Comparison of ENCODE assay signal across 16 cellular contexts in genomic region chr10:130246113-130246512, GRCh38.
A peak's percentile ranks its signal among the peaks of the same experiment; 100 is the strongest.
DNase-seq lines count a peak whose midpoint lies in the region; ATAC-seq and TF ChIP-seq lines count a peak whose summit lies in the region.
"Had no signal": no experiment of that assay in that cellular context is flagged by ENCODE, and none has a peak within 500 bp of the region (broad histone marks: within the 10 kb centered on the region; RNA-seq: fewer than 3 reads in every experiment).

No MANE protein-coding gene starts in this region.

- POLR2A ChIA-PET in CD4-positive, alpha-beta T cell (lab: Charles Lee): no interaction called here

- no peaks in the 10 kb centered on the region for H3K27me3 Mint-ChIP-seq in endodermal cell (ENCODE audit: insufficient read depth)
- H3K27me3 Mint-ChIP-seq in osteocyte (ENCODE audit: unreplicated experiment): no peaks in the 10 kb centered on the region
- H3K27me3 Mint-ChIP-seq in type B pancreatic cell: no peaks in the 10 kb centered on the region
- peaks cover 50% of the 10 kb centered on the region for H3K27me3 Mint-ChIP-seq in CD4-positive, alpha-beta T cell

- peak; percentile 46 for DNase-seq in cardiac septum (ENCODE audit: low spot score)
- DNase-seq in left ventricle myocardium superior: no peak
- peak; percentile 16 for DNase-seq in endodermal cell
- DNase-seq in osteocyte (ENCODE audit: extremely low spot score, unreplicated experiment): peak; percentile 57
- DNase-seq in type B pancreatic cell (ENCODE audit: extremely low spot score, unreplicated experiment): peak; percentile 11
- DNase-seq in CD4-positive, alpha-beta T cell: no peak
- DNase-seq in erythroblast (lab: John Stamatoyannopoulos, UW): no peak
- DNase-seq in DMS79 treated with DMSO at 0.1 percent for 48 hours (lab: John Stamatoyannopoulos, UW): no peak
- DNase-seq: ACHN; C1 segment of cervical spinal cord; CD4-positive, alpha-beta memory T cell; DMS79; EL; H7 had no signal

- H3K9me3 Mint-ChIP-seq in endodermal cell: peaks cover 17% of the 10 kb centered on the region
- peaks cover 51% of the 10 kb centered on the region for H3K9me3 Mint-ChIP-seq in osteocyte (ENCODE audit: unreplicated experiment)
- peaks cover 1% of the 10 kb centered on the region for H3K9me3 Mint-ChIP-seq in type B pancreatic cell
- H3K9me3 Mint-ChIP-seq in CD4-positive, alpha-beta T cell: no peaks in the 10 kb centered on the region

- no peak overlapping the region for H3K4me3 ChIP-seq in endodermal cell (ENCODE audit: low read length)
- H3K4me3 ChIP-seq: GM23338 had no signal

- H3K36me3 Mint-ChIP-seq in endodermal cell (ENCODE audit: low read depth) (peaks cover 2% of the 10 kb centered on the region), osteocyte (ENCODE audit: unreplicated experiment) (no peaks in the 10 kb centered on the region), type B pancreatic cell (no peaks in the 10 kb centered on the region)
- H3K36me3 Mint-ChIP-seq in CD4-positive, alpha-beta T cell (ENCODE audit: low read depth): no peaks in the 10 kb centered on the region

- TF ChIP-seq POLR2A in erythroblast (IDR thresholded peaks at IDR 0.05; ENCODE audit: low read length): no peak

- no peak overlapping the region for H3K9ac ChIP-seq in endodermal cell (ENCODE audit: extremely low read depth, low read length, poor library complexity, severe bottlenecking)

- H3K9me3 ChIP-seq in endodermal cell (ENCODE audit: control insufficient read depth, low read length): peaks cover 6% of the 10 kb centered on the region
- peaks cover 3% of the 10 kb centered on the region for H3K9me3 ChIP-seq in CD4-positive, alpha-beta T cell (ENCODE audit: control insufficient read depth, low read length)

- H3K4me1 Mint-ChIP-seq in endodermal cell (no peaks in the 10 kb centered on the region), osteocyte (ENCODE audit: unreplicated experiment) (no peaks in the 10 kb centered on the region), type B pancreatic cell (ENCODE audit: unreplicated experiment) (no peaks in the 10 kb centered on the region)
- peaks cover 24% of the 10 kb centered on the region for H3K4me1 Mint-ChIP-seq in CD4-positive, alpha-beta T cell (ENCODE audit: low read depth)
- H3K4me1 Mint-ChIP-seq: B cell, GM23338 had no signal

- 82 to 100% methylated on average over 2 to 4 of the region's 4 CpGs for WGBS in endodermal cell (ENCODE audit: insufficient coverage in 1 of 2, insufficient read length in 1 of 2), 2 experiments

- H3K27ac ChIP-seq in endodermal cell (ENCODE audit: low read depth, low read length): no peak overlapping the region
- no peak overlapping the region for H3K27ac ChIP-seq in CD4-positive, alpha-beta T cell (ENCODE audit: low read depth, low read length)

- CTCF ChIA-PET in CD4-positive, alpha-beta T cell (lab: Charles Lee): no interaction called here

- no peak for ATAC-seq in left ventricle myocardium superior
- no peak for ATAC-seq in CD4-positive, alpha-beta T cell (ENCODE audit: poor library complexity)
- ATAC-seq: GM23338 had no signal

- H3K27ac Mint-ChIP-seq in endodermal cell (no peak overlapping the region), osteocyte (ENCODE audit: unreplicated experiment) (no peak overlapping the region), type B pancreatic cell (no peak overlapping the region)
- H3K27ac Mint-ChIP-seq in CD4-positive, alpha-beta T cell: no peak overlapping the region
- H3K27ac Mint-ChIP-seq: B cell; CD4-positive, alpha-beta memory T cell; GM23338 had no signal

- intact Hi-C loops in cardiac septum (cut with DNase I) (no loop called here), left ventricle myocardium superior (cut with micrococcal nuclease) (no loop called here)
- intact Hi-C loops in CD4-positive, alpha-beta T cell (cut with DNase I, micrococcal nuclease): no loop called here

- no peak for TF ChIP-seq CTCF in endodermal cell (conservative IDR thresholded peaks at IDR 0.05)
- TF ChIP-seq CTCF in osteocyte (IDR thresholded peaks at IDR 0.05): no peak
- TF ChIP-seq CTCF in type B pancreatic cell (conservative IDR thresholded peaks at IDR 0.05): no peak
- TF ChIP-seq CTCF in CD4-positive, alpha-beta T cell (IDR thresholded peaks at IDR 0.05): no peak

- H3K27me3 ChIP-seq in endodermal cell (ENCODE audit: control insufficient read depth, insufficient read depth, low read length, poor library complexity, severe bottlenecking): no peaks in the 10 kb centered on the region
- peaks cover 8% of the 10 kb centered on the region for H3K27me3 ChIP-seq in CD4-positive, alpha-beta T cell (ENCODE audit: control insufficient read depth, insufficient read depth, low read length)

- H3K4me1 ChIP-seq in endodermal cell (ENCODE audit: control insufficient read depth, insufficient read depth, low read length): no peaks in the 10 kb centered on the region

- H3K4me3 Mint-ChIP-seq in endodermal cell (no peak overlapping the region), osteocyte (ENCODE audit: unreplicated experiment) (no peak overlapping the region), type B pancreatic cell (no peak overlapping the region)
- no peak overlapping the region for H3K4me3 Mint-ChIP-seq in CD4-positive, alpha-beta T cell
- H3K4me3 Mint-ChIP-seq: B cell; CD4-positive, alpha-beta memory T cell; GM23338 had no signal

- no peaks in the 10 kb centered on the region for H3K36me3 ChIP-seq in endodermal cell (ENCODE audit: control insufficient read depth, insufficient read depth, low read length)

Comparison
In these comparisons a context has a peak if more than half of its experiments do, and no peak if none do; other contexts are left out.
1. DNase-seq: peak in cardiac septum (single experiment), endodermal cell (single experiment), osteocyte (single experiment) and type B pancreatic cell (single experiment); none in left ventricle myocardium superior (single experiment), CD4-positive, alpha-beta T cell (0 of 10), erythroblast (0 of 2) and DMS79 treated with DMSO at 0.1 percent for 48 hours (single experiment).